ENCODE assay signal across 1 cellular context in the genomic region with DNA sequence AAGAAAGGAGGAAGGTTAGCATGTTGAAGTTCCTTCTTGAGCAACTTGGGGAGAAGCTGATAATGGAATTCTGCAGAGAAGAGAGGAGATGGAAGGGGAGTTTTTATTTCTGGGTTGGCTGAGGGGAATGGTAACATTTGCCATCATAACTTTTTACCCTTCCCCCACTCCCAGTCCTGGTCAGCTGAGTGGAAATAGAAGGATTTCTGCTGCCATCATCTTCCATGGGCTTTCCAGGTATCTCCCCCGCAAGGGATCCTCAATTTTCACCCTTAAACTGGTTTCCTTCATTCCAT.
TF ChIP-seq lines count a peak whose summit lies in the region.

No MANE protein-coding gene starts in this region.

TF ChIP-seq in WTC11, 78 proteins besides CTCF, POLR2A, EP300 and RAD21 (continued from another document):
- TF ChIP-seq E2F5 (CRISPR knock-in tag; IDR thresholded peaks at IDR 0.05), result no peak
